ENCODE assay signal across 1 cellular context in genomic region chr7:44379366-44380178, GRCh38.
TF ChIP-seq lines count a peak whose summit lies in the region.

No MANE protein-coding gene starts in this region.

TF ChIP-seq in HepG2, 621 proteins besides CTCF, POLR2A, EP300 and RAD21 (continued from another document):
- TF ChIP-seq ZNF687 (CRISPR knock-in tag; IDR thresholded peaks at IDR 0.05): peak; percentile 17; the same call in 1 of the 2 replicates
- TF ChIP-seq AKAP8 (CRISPR knock-in tag; IDR thresholded peaks at IDR 0.05): 0 out of 2 replicates have a peak, but pooled peaks have one; percentile 53
- no peak for TF ChIP-seq DR1 (CRISPR knock-in tag; IDR thresholded peaks at IDR 0.05)
- no peak for TF ChIP-seq NCOR1 (IDR thresholded peaks at IDR 0.05; ENCODE audit: borderline replicate concordance, low read length)
- no peak for TF ChIP-seq SSRP1 (CRISPR knock-in tag; IDR thresholded peaks at IDR 0.05)
- TF ChIP-seq ZMYM4 (CRISPR knock-in tag; IDR thresholded peaks at IDR 0.05): no peak
